ENCODE assay signal across 12 cellular contexts in the genomic region with DNA sequence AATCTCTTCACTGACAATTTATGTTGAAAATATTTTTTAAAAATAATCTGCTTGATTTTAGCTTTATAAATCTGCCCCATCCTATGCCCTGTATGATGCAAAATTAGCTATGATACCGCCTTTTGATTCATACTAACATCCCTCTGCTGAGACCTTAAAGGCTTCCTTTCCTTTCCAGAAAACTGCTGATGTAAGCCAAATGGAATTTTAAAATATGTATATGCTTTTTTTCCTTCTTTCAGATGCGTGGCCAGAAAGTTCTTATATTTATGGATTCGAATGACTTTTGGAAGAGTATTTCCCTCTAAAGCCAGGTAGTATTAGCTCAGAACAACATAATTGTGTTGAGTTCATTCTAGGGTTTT. TPM values are rescaled to one million over a fixed set of nuclear protein-coding genes. Genes with fewer than 3 reads are reported as not detected.
DNase-seq lines count a peak whose midpoint lies in the region; ATAC-seq and TF ChIP-seq lines count a peak whose summit lies in the region.
"Had no signal": no experiment of that assay in that cellular context is flagged by ENCODE, and none has a peak within 500 bp of the region (broad histone marks: within the 10 kb centered on the region; RNA-seq: fewer than 3 reads in every experiment).

No MANE protein-coding gene starts in this region.

- peak overlapping the region; percentile 83 for H3K27ac Mint-ChIP-seq in activated T-cell treated with anti-CD3 and anti-CD28 coated beads, Interleukin-2, amount 50 U/mL, for 24 hours
- H3K27ac Mint-ChIP-seq in stimulated activated naive B cell treated with anti-CD40 and anti-IgM and Interleukin-4, amounts not matched to agents 10 μg/mL and 1 μg/mL and 100 μg/mL, for 72 hours = no peak overlapping the region

- no peak overlapping the region for H3K4me3 Mint-ChIP-seq in activated T-cell treated with anti-CD3 and anti-CD28 coated beads, Interleukin-2, amount 50 U/mL, for 24 hours
- H3K4me3 Mint-ChIP-seq in stimulated activated naive B cell treated with anti-CD40 and anti-IgM and Interleukin-4, amounts not matched to agents 10 μg/mL and 1 μg/mL and 100 μg/mL, for 72 hours = no peak overlapping the region
- H3K4me3 Mint-ChIP-seq: neural crest cell had no signal

- no peak for DNase-seq in activated T-cell treated with anti-CD3 and anti-CD28 coated beads, Interleukin-2, amount 50 U/mL, for 24 hours
- no peak for DNase-seq in activated T-cell treated with anti-CD3 and anti-CD28 coated beads, Interleukin-2, amount 50 U/mL, for 48 hours
- no peak for DNase-seq in body of pancreas
- no peak for DNase-seq in left lung
- DNase-seq in thoracic aorta (ENCODE audit: low spot score) = no peak
- no peak for DNase-seq in stimulated activated naive B cell treated with anti-CD40 and anti-IgM and Interleukin-4, amounts not matched to agents 10 μg/mL and 1 μg/mL and 100 μg/mL, for 72 hours
- DNase-seq: activated CD4-positive, alpha-beta T cell treated with anti-CD3 and anti-CD28 coated beads for 4 hours; amygdala; SHP77 treated with DMSO at 0.1 percent for 48 hours had no signal

- peaks cover 66% of the 10 kb centered on the region for H3K4me1 Mint-ChIP-seq in activated T-cell treated with anti-CD3 and anti-CD28 coated beads, Interleukin-2, amount 50 U/mL, for 24 hours (ENCODE audit: low read depth)
- peaks cover 11 to 25% of the 10 kb centered on the region in 2 donors for H3K4me1 Mint-ChIP-seq in stimulated activated naive B cell treated with anti-CD40 and anti-IgM and Interleukin-4, amounts not matched to agents 10 μg/mL and 1 μg/mL and 100 μg/mL, for 72 hours
- H3K4me1 Mint-ChIP-seq: neural crest cell had no signal

- H3K36me3 Mint-ChIP-seq in activated T-cell treated with anti-CD3 and anti-CD28 coated beads, Interleukin-2, amount 50 U/mL, for 24 hours (ENCODE audit: low read depth) = peaks cover 86% of the 10 kb centered on the region
- peaks cover 31 to 51% of the 10 kb centered on the region in 2 donors for H3K36me3 Mint-ChIP-seq in stimulated activated naive B cell treated with anti-CD40 and anti-IgM and Interleukin-4, amounts not matched to agents 10 μg/mL and 1 μg/mL and 100 μg/mL, for 72 hours

- TF ChIP-seq POLR2A in body of pancreas (IDR thresholded peaks at IDR 0.05) = no peak

- TF ChIP-seq CTCF in body of pancreas (IDR thresholded peaks at IDR 0.05) (no peak), left lung (IDR thresholded peaks at IDR 0.05) (no peak), thoracic aorta (IDR thresholded peaks at IDR 0.05) (no peak)

- H3K4me3 ChIP-seq in body of pancreas (no peak overlapping the region), left lung (no peak overlapping the region), thoracic aorta (peak overlapping the region; percentile 13)

- no peaks in the 10 kb centered on the region for H3K9me3 ChIP-seq in body of pancreas
- H3K9me3 ChIP-seq in left lung = no peaks in the 10 kb centered on the region
- H3K9me3 ChIP-seq in thoracic aorta = no peaks in the 10 kb centered on the region

- 64 to 74% methylated on average over 3 of the region's 3 CpGs for WGBS in body of pancreas, 2 donors

- ATAC-seq in body of pancreas (no peak), left lung (peak; percentile 45), thoracic aorta (ENCODE audit: insufficient number of reproducible peaks, low FRiP score, low read depth) (no peak), HG03159 (IDR thresholded peaks at IDR 0.05; ENCODE audit: unreplicated experiment) (no peak), GM18909 (IDR thresholded peaks at IDR 0.05; ENCODE audit: poor library complexity, unreplicated experiment) (no peak)
- no peak for ATAC-seq in stimulated activated naive B cell treated with anti-CD40 and anti-IgM and Interleukin-4, amounts not matched to agents 10 μg/mL and 1 μg/mL and 100 μg/mL, for 72 hours (replicated peaks)

- no peaks in the 10 kb centered on the region for H3K27me3 ChIP-seq in body of pancreas
- no peaks in the 10 kb centered on the region for H3K27me3 ChIP-seq in left lung
- H3K27me3 ChIP-seq in thoracic aorta (replicated peaks; ENCODE audit: insufficient read depth) = no peaks in the 10 kb centered on the region

- H3K36me3 ChIP-seq in body of pancreas (replicated peaks in 1 of 2; ENCODE audit: insufficient read depth in 1 of 2, low read depth in 2 of 2) (no peaks in the 10 kb centered on the region), left lung (no peaks in the 10 kb centered on the region), thoracic aorta (no peaks in the 10 kb centered on the region)

- H3K27me3 Mint-ChIP-seq in activated T-cell treated with anti-CD3 and anti-CD28 coated beads, Interleukin-2, amount 50 U/mL, for 24 hours = no peaks in the 10 kb centered on the region
- H3K27me3 Mint-ChIP-seq in stimulated activated naive B cell treated with anti-CD40 and anti-IgM and Interleukin-4, amounts not matched to agents 10 μg/mL and 1 μg/mL and 100 μg/mL, for 72 hours = no peaks in the 10 kb centered on the region

- H3K9me3 Mint-ChIP-seq in activated T-cell treated with anti-CD3 and anti-CD28 coated beads, Interleukin-2, amount 50 U/mL, for 24 hours = peaks cover 2% of the 10 kb centered on the region
- peaks cover 0 to 2% of the 10 kb centered on the region in 2 donors for H3K9me3 Mint-ChIP-seq in stimulated activated naive B cell treated with anti-CD40 and anti-IgM and Interleukin-4, amounts not matched to agents 10 μg/mL and 1 μg/mL and 100 μg/mL, for 72 hours
- H3K9me3 Mint-ChIP-seq: neural crest cell had no signal

- H3K4me1 ChIP-seq in body of pancreas (peaks cover 14% of the 10 kb centered on the region), left lung (peaks cover 7 to 19% of the 10 kb centered on the region in 2 donors), thoracic aorta (ENCODE audit: control insufficient read depth in 1 of 2, low read depth in 2 of 2) (peaks cover 3 to 14% of the 10 kb centered on the region in 2 donors)

- intact Hi-C loops in body of pancreas (cut with DNase I) = no loop called here
- intact Hi-C loops in left lung (cut with DNase I) = no loop called here

- H3K27ac ChIP-seq in body of pancreas (peak overlapping the region in 3 of 4 donors; percentile 55 to 73 (median 61)), left lung (peak overlapping the region; percentile 18 to 56), thoracic aorta (peak overlapping the region; percentile 54 to 67)

RNA-seq across cellular contexts. Expression of gene SFI1, which starts 34.5 kb away (rescaled TPM):
- total RNA-seq in body of pancreas (10 to 100 TPM; 27.8 to 46.8 TPM), left lung (10 to 100 TPM; 27.6 to 39.6 TPM), thoracic aorta (10 to 100 TPM; 25.0 to 59.9 TPM)

RNA-seq across cellular contexts. Expression of gene EIF4ENIF1, which starts 41.2 kb away (rescaled TPM):
- total RNA-seq in body of pancreas (10 to 100 TPM in 1 of 2 donors, 1 to 10 TPM in 1; 7.5 to 10.9 TPM), left lung (10 to 100 TPM; 23.2 to 25.4 TPM), thoracic aorta (10 to 100 TPM; 10.6 to 20.6 TPM)
